Comparison of ENCODE assay signal across 12 cellular contexts in genomic region chr4:113976937-113977855, GRCh38. TPM values are rescaled to one million over a fixed set of nuclear protein-coding genes. Genes with fewer than 3 reads are reported as not detected.
DNase-seq lines count a peak whose midpoint lies in the region; ATAC-seq and TF ChIP-seq lines count a peak whose summit lies in the region.
"Had no signal": no experiment of that assay in that cellular context is flagged by ENCODE, and none has a peak within 500 bp of the region (broad histone marks: within the 10 kb centered on the region; RNA-seq: fewer than 3 reads in every experiment).

No MANE protein-coding gene starts in this region.

- DNase-seq in heart left ventricle = no peak
- DNase-seq in Right ventricle myocardium inferior (ENCODE audit: missing footprints) = no peak
- DNase-seq in colonic mucosa = no peak
- peak; percentile 47 for DNase-seq in mesenchymal stem cell
- DNase-seq in upper lobe of right lung = no peak
- no peak for DNase-seq in Karpas-422
- no peak for DNase-seq in neuronal stem cell (ENCODE audit: low spot score)
- DNase-seq: ACHN; activated T-cell treated with anti-CD3 and anti-CD28 coated beads, Interleukin-2, amount 50 U/mL, for 48 hours; effector memory CD8-positive, alpha-beta T cell; NCI-H526 had no signal

- no peaks in the 10 kb centered on the region for H3K79me2 ChIP-seq in Karpas-422 (ENCODE audit: low read length)

- no peak overlapping the region for H2BK12ac ChIP-seq in mesenchymal stem cell (ENCODE audit: low read length in 2 of 2)
- no peak overlapping the region for H2BK12ac ChIP-seq in neuronal stem cell (ENCODE audit: low read length)

- H4K91ac ChIP-seq in mesenchymal stem cell (ENCODE audit: low read length) (no peak overlapping the region), neuronal stem cell (ENCODE audit: low read depth, low read length, poor library complexity) (no peak overlapping the region)

- no peak overlapping the region for H3K9ac ChIP-seq in colonic mucosa (ENCODE audit: low read depth in 2 of 2, low read length in 2 of 2)
- peak overlapping the region; percentile 95 for H3K9ac ChIP-seq in mesenchymal stem cell (ENCODE audit: low read length)
- H3K9ac ChIP-seq in Karpas-422 (ENCODE audit: low read length) = no peak overlapping the region
- H3K9ac ChIP-seq in neuronal stem cell (ENCODE audit: low read depth, low read length, poor library complexity) = no peak overlapping the region

- H2AFZ ChIP-seq in mesenchymal stem cell (ENCODE audit: low read depth, low read length) = no peak overlapping the region
- H2AFZ ChIP-seq in Karpas-422 (ENCODE audit: low read length) = no peak overlapping the region
- H2AFZ ChIP-seq in neuronal stem cell (ENCODE audit: low read length) = no peak overlapping the region

- no peak overlapping the region for H3K23ac ChIP-seq in mesenchymal stem cell (ENCODE audit: low read length in 2 of 2)
- H3K23ac ChIP-seq in neuronal stem cell (ENCODE audit: low read depth, low read length, poor library complexity) = no peak overlapping the region

- H3K4ac ChIP-seq in mesenchymal stem cell (ENCODE audit: low read depth in 1 of 2, low read length in 2 of 2) (no peak overlapping the region), neuronal stem cell (ENCODE audit: low read length) (no peak overlapping the region)

- peak overlapping the region; percentile 53 for H3K4me2 ChIP-seq in mesenchymal stem cell (ENCODE audit: low read length, poor library complexity, severe bottlenecking)
- no peak overlapping the region for H3K4me2 ChIP-seq in Karpas-422 (ENCODE audit: low read depth, low read length, poor library complexity, severe bottlenecking)
- H3K4me2 ChIP-seq in neuronal stem cell (ENCODE audit: insufficient read depth, low read length, poor library complexity, severe bottlenecking) = no peak overlapping the region

- intact Hi-C loops in heart left ventricle (cut with DNase I) = no loop called here
- intact Hi-C loops in Right ventricle myocardium inferior (cut with DNase I) = no loop called here
- intact Hi-C loops in colonic mucosa (cut with DNase I) = no loop called here
- intact Hi-C loops in upper lobe of right lung (cut with DNase I) = no loop called here

- ATAC-seq in heart left ventricle (no peak), Right ventricle myocardium inferior (no peak), upper lobe of right lung (no peak), GM18519 (IDR thresholded peaks at IDR 0.05; ENCODE audit: low FRiP score, unreplicated experiment) (no peak)
- ATAC-seq: effector memory CD8-positive, alpha-beta T cell had no signal

- H3K36me3 ChIP-seq in heart left ventricle (no peaks in the 10 kb centered on the region), colonic mucosa (no peaks in the 10 kb centered on the region), mesenchymal stem cell (ENCODE audit: control insufficient read depth in 1 of 2, insufficient read depth in 2 of 2, low read depth in 1 of 2, low read length in 2 of 2) (no peaks in the 10 kb centered on the region), upper lobe of right lung (no peaks in the 10 kb centered on the region), Karpas-422 (ENCODE audit: insufficient read depth, low read length) (no peaks in the 10 kb centered on the region), neuronal stem cell (replicated peaks in 1 of 2; ENCODE audit: control insufficient read depth in 2 of 2, insufficient read depth in 2 of 2, low read length in 2 of 2) (no peaks in the 10 kb centered on the region)

- H3K27ac ChIP-seq in heart left ventricle (peak overlapping the region in 6 of 12 donors; percentile 9 to 81 (median 33)), colonic mucosa (peak overlapping the region; percentile 8), mesenchymal stem cell (ENCODE audit: low read length, poor library complexity, severe bottlenecking) (peak overlapping the region; percentile 69), upper lobe of right lung (peak overlapping the region; percentile 15), Karpas-422 (ENCODE audit: low read length) (no peak overlapping the region), neuronal stem cell (replicated peaks; ENCODE audit: low read length) (no peak overlapping the region)

- H2BK15ac ChIP-seq in mesenchymal stem cell (ENCODE audit: low read depth, poor library complexity, severe bottlenecking) = no peak overlapping the region
- H2BK15ac ChIP-seq in neuronal stem cell (ENCODE audit: low read length) = no peak overlapping the region

- H3K4me1 ChIP-seq in heart left ventricle (peaks cover 0 to 18% (median 0%) of the 10 kb centered on the region in 12 donors), colonic mucosa (no peaks in the 10 kb centered on the region), mesenchymal stem cell (ENCODE audit: control insufficient read depth, insufficient read depth, low read depth, low read length) (no peaks in the 10 kb centered on the region), upper lobe of right lung (peaks cover 12% of the 10 kb centered on the region), Karpas-422 (ENCODE audit: low read length) (no peaks in the 10 kb centered on the region), neuronal stem cell (ENCODE audit: control insufficient read depth in 2 of 2, insufficient read depth in 1 of 2, low read depth in 1 of 2, low read length in 2 of 2) (peaks cover 0 to 4% of the 10 kb centered on the region in 2 donors)

- peak overlapping the region in 8 of 12 donors; percentile 53 to 80 (median 64) for H3K4me3 ChIP-seq in heart left ventricle
- no peak overlapping the region for H3K4me3 ChIP-seq in colonic mucosa
- H3K4me3 ChIP-seq in mesenchymal stem cell (ENCODE audit: insufficient read depth in 1 of 2, low read depth in 1 of 2, low read length in 2 of 2) = peak overlapping the region; percentile 32 to 97
- H3K4me3 ChIP-seq in upper lobe of right lung = peak overlapping the region; percentile 55
- no peak overlapping the region for H3K4me3 ChIP-seq in Karpas-422 (ENCODE audit: low read length)
- no peak overlapping the region for H3K4me3 ChIP-seq in neuronal stem cell (ENCODE audit: low read length in 2 of 2)

- 57 to 72% (median 66%) methylated on average over 2 of the region's 2 CpGs for WGBS in heart left ventricle, 4 donors
- WGBS in mesenchymal stem cell = 38% methylated on average over 1 of the region's 2 CpGs
- no CpG with 5 or more reads among the region's 2 CpGs for WGBS in neuronal stem cell (ENCODE audit: extremely low coverage in 2 of 2, insufficient read length in 2 of 2, insufficient replicate concordance in 1 of 2), 2 donors

- H2BK120ac ChIP-seq in mesenchymal stem cell (ENCODE audit: low read depth, low read length) (peak overlapping the region; percentile 19), neuronal stem cell (ENCODE audit: low read depth, low read length) (no peak overlapping the region)

- peaks cover 0 to 32% (median 0%) of the 10 kb centered on the region in 9 donors for H3K27me3 ChIP-seq in heart left ventricle
- H3K27me3 ChIP-seq in colonic mucosa = no peaks in the 10 kb centered on the region
- H3K27me3 ChIP-seq in mesenchymal stem cell (ENCODE audit: control insufficient read depth in 1 of 2, insufficient read depth in 1 of 2, low read length in 2 of 2) = no peaks in the 10 kb centered on the region
- H3K27me3 ChIP-seq in upper lobe of right lung = no peaks in the 10 kb centered on the region
- H3K27me3 ChIP-seq in Karpas-422 (ENCODE audit: low read length) = no peaks in the 10 kb centered on the region
- H3K27me3 ChIP-seq in neuronal stem cell (ENCODE audit: control insufficient read depth in 3 of 3, insufficient read depth in 3 of 3, low read depth in 1 of 3, low read length in 3 of 3) = peaks cover 0 to 66% (median 14%) of the 10 kb centered on the region in 3 experiments

- H2BK5ac ChIP-seq in mesenchymal stem cell (ENCODE audit: low read depth, low read length, poor library complexity, severe bottlenecking) = no peak overlapping the region
- no peak overlapping the region for H2BK5ac ChIP-seq in neuronal stem cell (ENCODE audit: low read length)

- H3K14ac ChIP-seq in mesenchymal stem cell (ENCODE audit: low read length in 2 of 2) = no peak overlapping the region
- no peak overlapping the region for H3K14ac ChIP-seq in neuronal stem cell (ENCODE audit: low read length)

- TF ChIP-seq POLR2A in heart left ventricle (IDR thresholded peaks at IDR 0.05) = no peak

- H3K9me3 ChIP-seq in heart left ventricle = peaks cover 0 to 14% (median 8%) of the 10 kb centered on the region in 12 donors
- H3K9me3 ChIP-seq in colonic mucosa = no peaks in the 10 kb centered on the region
- no peaks in the 10 kb centered on the region for H3K9me3 ChIP-seq in mesenchymal stem cell (ENCODE audit: control insufficient read depth, low read length)
- H3K9me3 ChIP-seq in upper lobe of right lung = no peaks in the 10 kb centered on the region
- no peaks in the 10 kb centered on the region for H3K9me3 ChIP-seq in Karpas-422 (ENCODE audit: low read length)
- H3K9me3 ChIP-seq in neuronal stem cell (replicated peaks in 1 of 2; ENCODE audit: control insufficient read depth in 2 of 2, insufficient read depth in 1 of 2, low read depth in 1 of 2, low read length in 2 of 2) = no peaks in the 10 kb centered on the region

- H3K18ac ChIP-seq in mesenchymal stem cell (ENCODE audit: low read depth in 1 of 2, low read length in 2 of 2) = no peak overlapping the region
- H3K18ac ChIP-seq in neuronal stem cell (ENCODE audit: low read length) = no peak overlapping the region

- TF ChIP-seq CTCF in heart left ventricle (IDR thresholded peaks at IDR 0.05) = no peak
- no peak for TF ChIP-seq CTCF in colonic mucosa (IDR thresholded peaks at IDR 0.05)
- TF ChIP-seq CTCF in upper lobe of right lung (IDR thresholded peaks at IDR 0.05) = no peak

- no peaks in the 10 kb centered on the region for H4K20me1 ChIP-seq in Karpas-422 (ENCODE audit: insufficient read depth, low read depth, low read length)

- H2AK5ac ChIP-seq in mesenchymal stem cell (ENCODE audit: low read length, severe bottlenecking) (no peak overlapping the region), neuronal stem cell (ENCODE audit: low read depth, low read length) (no peak overlapping the region)

- H3K79me1 ChIP-seq in mesenchymal stem cell (replicated peaks; ENCODE audit: low read length, poor library complexity, severe bottlenecking) = peaks cover 6% of the 10 kb centered on the region
- no peaks in the 10 kb centered on the region for H3K79me1 ChIP-seq in neuronal stem cell (ENCODE audit: low read depth, low read length)

- H3K9me2 ChIP-seq in Karpas-422 (replicated peaks; ENCODE audit: insufficient read depth, low read length) = no peaks in the 10 kb centered on the region

- H4K8ac ChIP-seq in mesenchymal stem cell (ENCODE audit: low read length) (no peak overlapping the region), neuronal stem cell (ENCODE audit: low read depth, low read length) (no peak overlapping the region)

RNA-seq across cellular contexts. Expression of gene ARSJ, which starts 2.3 kb away (rescaled TPM):
- 1 to 10 TPM in 7 of 9 donors, under 1 TPM in 2; 0.69 to 7.0 (median 1.9) TPM for total RNA-seq in heart left ventricle
- polyA plus RNA-seq in heart left ventricle = under 1 TPM; 0.30 to 0.68 TPM
- total RNA-seq in Right ventricle myocardium inferior = 0.54 TPM
- total RNA-seq in colonic mucosa = 1 to 10 TPM; 4.7 to 8.4 TPM
- polyA plus RNA-seq in mesenchymal stem cell (2013, experiment 1 of 2) = 22.2 TPM
- polyA plus RNA-seq in mesenchymal stem cell (2013, experiment 2 of 2) = 23.1 TPM
- 13.6 TPM for total RNA-seq in upper lobe of right lung
- not detected in 2 replicates for total RNA-seq in Karpas-422 (2014; rRNA removed; shearing (Covaris generic); ENCODE audit: low replicate concordance)
- polyA plus RNA-seq in neuronal stem cell (2013, experiment 1 of 2) = 0.11 TPM
- 0.11 TPM for polyA plus RNA-seq in neuronal stem cell (2013, experiment 2 of 2)

Comparison
In these comparisons a context has a peak if more than half of its experiments do, and no peak if none do; other contexts are left out.
1. H3K27ac ChIP-seq: peak in colonic mucosa (single experiment), mesenchymal stem cell (single experiment) and upper lobe of right lung (single experiment); none in Karpas-422 (single experiment) and neuronal stem cell (single experiment).
2. H3K4me3 ChIP-seq: peak in heart left ventricle (8 of 12), mesenchymal stem cell (2 of 2) and upper lobe of right lung (single experiment); none in colonic mucosa (single experiment), Karpas-422 (single experiment) and neuronal stem cell (0 of 2).